Comparison of ENCODE assay signal across 24 cellular contexts in genomic region chr10:35050556-35050955, GRCh38.
"Had no signal": no experiment of that assay in that cellular context is flagged by ENCODE, and none has a peak within 500 bp of the region (broad histone marks: within the 10 kb centered on the region; RNA-seq: fewer than 3 reads in every experiment).

No MANE protein-coding gene starts in this region.

- FAIRE-seq: kidney had no signal

- H2AFZ ChIP-seq: hepatocyte, neural progenitor cell had no signal

- DNase-seq: effector CD4-positive, alpha-beta T cell; endodermal cell; foreskin melanocyte; head of caudate nucleus; kidney; left cardiac atrium; left ventricle myocardium inferior; lower lobe of right lung; mesenchymal stem cell; midbrain; nucleus accumbens; ovary; right lobe of liver; stimulated activated CD4-positive, alpha-beta T cell treated with anti-CD3 and anti-CD28 coated beads, Interleukin-1b, Interleukin-23, amount 100 ng/mL, for 48 hours; stimulated activated CD4-positive, alpha-beta T cell treated with anti-CD3 and anti-CD28 coated beads, Interleukin-4, amount 100 ng/mL, for 24 hours; stimulated activated naive B cell treated with anti-CD40 and anti-IgM and Interleukin-4, amounts not matched to agents 10 μg/mL and 1 μg/mL and 100 μg/mL, for 72 hours; stimulated activated naive CD8-positive, alpha-beta T cell treated with anti-CD3 and anti-CD28 coated beads, Interleukin-15, amount 100 ng/mL, for 72 hours; testis; upper lobe of right lung had no signal

- H3K79me2 ChIP-seq: hepatocyte had no signal

- H3K4me3 ChIP-seq: hepatocyte, left ventricle myocardium inferior, lower lobe of right lung, neural progenitor cell, ovary, right lobe of liver, tibial nerve, upper lobe of right lung, vagina had no signal

- H3K4me2 ChIP-seq: hepatocyte, neural progenitor cell had no signal

- ATAC-seq: left cardiac atrium; lower lobe of right lung; natural killer cell treated with Interleukin-12 subunit alpha and Interleukin-12 subunit beta and Interleukin-15 and Interleukin-18, amount 100 ng/mL, for 72 hours; right lobe of liver; stimulated activated naive B cell treated with anti-CD40 and anti-IgM and Interleukin-4, amounts not matched to agents 10 μg/mL and 1 μg/mL and 100 μg/mL, for 72 hours; stimulated activated naive CD8-positive, alpha-beta T cell treated with anti-CD3 and anti-CD28 coated beads, Interleukin-15, amount 100 ng/mL, for 72 hours; upper lobe of right lung had no signal

- H3K36me3 ChIP-seq: ovary had no signal

- H3K9ac ChIP-seq: neural progenitor cell had no signal

- H3K27me3 ChIP-seq: hepatocyte, neural progenitor cell, ovary, right lobe of liver, testis, tibial nerve, upper lobe of right lung, vagina had no signal

- H3K4me1 ChIP-seq: lower lobe of right lung, neural progenitor cell, right lobe of liver, testis, tibial nerve, upper lobe of right lung, vagina had no signal

- H3K27ac ChIP-seq: hepatocyte, left ventricle myocardium inferior, lower lobe of right lung, neural progenitor cell, ovary, right lobe of liver, testis, tibial nerve, upper lobe of right lung, vagina had no signal

- H3K9me3 ChIP-seq: left ventricle myocardium inferior, lower lobe of right lung, ovary, right lobe of liver, testis, tibial nerve, upper lobe of right lung, vagina had no signal
